Comparison of ENCODE assay signal across 14 cellular contexts in genomic region chr10:111996103-111996502, GRCh38.
DNase-seq lines count a peak whose midpoint lies in the region; ATAC-seq and TF ChIP-seq lines count a peak whose summit lies in the region.
"Had no signal": no experiment of that assay in that cellular context is flagged by ENCODE, and none has a peak within 500 bp of the region (broad histone marks: within the 10 kb centered on the region; RNA-seq: fewer than 3 reads in every experiment).

No MANE protein-coding gene starts in this region.

- H3K36me3 Mint-ChIP-seq in activated CD4-positive, alpha-beta memory T cell treated with anti-CD3 and anti-CD28 coated beads for 36 hours = no peaks in the 10 kb centered on the region
- H3K36me3 Mint-ChIP-seq: memory B cell had no signal

- H3K4me3 ChIP-seq in GM12864 (ENCODE audit: low read depth, low read length) = no peak overlapping the region
- H3K4me3 ChIP-seq: A549, tibial nerve had no signal

- intact Hi-C loops in activated CD4-positive, alpha-beta memory T cell treated with anti-CD3 and anti-CD28 coated beads for 36 hours (cut with micrococcal nuclease) = no loop called here
- intact Hi-C loops in Right ventricle myocardium inferior (cut with DNase I) = no loop called here

- DNase-seq in GM12864 (ENCODE audit: low read depth) (peak; percentile 39), nucleus accumbens (lab: John Stamatoyannopoulos, UW) (no peak), AG20443 (ENCODE audit: low spot score) (no peak), Right ventricle myocardium inferior (ENCODE audit: missing footprints) (no peak)
- no peak for DNase-seq in activated CD4-positive, alpha-beta memory T cell treated with anti-CD3 and anti-CD28 coated beads for 36 hours
- DNase-seq: DMS79, hippocampal formation, right cardiac atrium had no signal

- H3K9me3 Mint-ChIP-seq in activated CD4-positive, alpha-beta memory T cell treated with anti-CD3 and anti-CD28 coated beads for 36 hours = peaks cover 5% of the 10 kb centered on the region
- H3K9me3 Mint-ChIP-seq: memory B cell had no signal

- no peaks in the 10 kb centered on the region for H3K4me1 Mint-ChIP-seq in activated CD4-positive, alpha-beta memory T cell treated with anti-CD3 and anti-CD28 coated beads for 36 hours (ENCODE audit: low read depth)
- H3K4me1 Mint-ChIP-seq: memory B cell had no signal

- H3K4me3 Mint-ChIP-seq in activated CD4-positive, alpha-beta memory T cell treated with anti-CD3 and anti-CD28 coated beads for 36 hours = no peak overlapping the region
- H3K4me3 Mint-ChIP-seq: memory B cell had no signal

- no peak overlapping the region for H3K27ac Mint-ChIP-seq in activated CD4-positive, alpha-beta memory T cell treated with anti-CD3 and anti-CD28 coated beads for 36 hours
- H3K27ac Mint-ChIP-seq: memory B cell had no signal

- CTCF ChIA-PET in activated CD4-positive, alpha-beta memory T cell treated with anti-CD3 and anti-CD28 coated beads for 36 hours (lab: Charles Lee) = no interaction called here

- peaks cover 6% of the 10 kb centered on the region for H3K27me3 Mint-ChIP-seq in activated CD4-positive, alpha-beta memory T cell treated with anti-CD3 and anti-CD28 coated beads for 36 hours

- TF ChIP-seq CTCF in GM12864 (IDR thresholded peaks at IDR 0.05; ENCODE audit: low read depth, low read length, missing control alignments) = no peak

- POLR2A ChIA-PET in activated CD4-positive, alpha-beta memory T cell treated with anti-CD3 and anti-CD28 coated beads for 36 hours (lab: Charles Lee) = no interaction called here

- ATAC-seq in GM19328 (IDR thresholded peaks at IDR 0.05; ENCODE audit: unreplicated experiment) (peak; percentile 91), HG02623 (IDR thresholded peaks at IDR 0.05; ENCODE audit: unreplicated experiment) (peak; percentile 97), HG03342 (IDR thresholded peaks at IDR 0.05; ENCODE audit: unreplicated experiment) (peak; percentile 99), Right ventricle myocardium inferior (no peak)
- ATAC-seq: A549, right cardiac atrium had no signal
